Comparison of ENCODE assay signal across 1 cellular context in the genomic region with DNA sequence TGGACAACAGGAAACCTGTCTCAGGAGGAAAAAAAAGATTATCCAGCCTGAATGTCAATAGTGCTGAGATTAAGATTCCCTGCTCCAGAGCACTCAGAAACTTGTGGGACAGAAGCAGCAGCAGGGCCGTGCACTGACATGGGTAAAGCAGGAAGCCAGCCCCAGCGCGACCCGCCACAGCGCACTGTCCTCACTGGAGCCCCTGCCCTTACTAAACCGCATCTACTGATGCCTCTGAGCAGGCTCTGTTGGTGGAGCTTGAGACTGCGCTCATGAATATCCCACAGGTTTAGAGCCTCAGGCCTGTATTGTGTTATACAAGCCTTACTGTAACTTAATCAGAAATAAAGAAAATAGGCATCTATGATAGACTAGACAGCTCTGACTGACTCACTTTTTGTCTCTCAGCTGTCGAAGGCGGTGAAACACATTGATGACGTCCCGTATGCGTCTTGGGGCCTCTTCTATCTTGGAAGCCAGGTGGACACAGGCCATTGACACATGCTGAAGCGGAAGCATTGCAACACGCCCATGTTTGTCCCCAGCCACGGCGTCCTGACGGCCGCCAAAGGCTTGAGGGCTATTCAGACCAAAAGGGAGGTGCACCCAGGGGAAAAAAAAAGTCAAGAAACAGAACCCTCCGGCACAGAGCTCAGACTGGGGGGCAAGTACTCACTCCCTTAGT.
TF ChIP-seq lines count a peak whose summit lies in the region.

No MANE protein-coding gene starts in this region.

TF ChIP-seq in K562, 482 proteins besides CTCF, POLR2A, EP300 and RAD21 (continued from another document and continues in another):
- TF ChIP-seq, protein P1, sequence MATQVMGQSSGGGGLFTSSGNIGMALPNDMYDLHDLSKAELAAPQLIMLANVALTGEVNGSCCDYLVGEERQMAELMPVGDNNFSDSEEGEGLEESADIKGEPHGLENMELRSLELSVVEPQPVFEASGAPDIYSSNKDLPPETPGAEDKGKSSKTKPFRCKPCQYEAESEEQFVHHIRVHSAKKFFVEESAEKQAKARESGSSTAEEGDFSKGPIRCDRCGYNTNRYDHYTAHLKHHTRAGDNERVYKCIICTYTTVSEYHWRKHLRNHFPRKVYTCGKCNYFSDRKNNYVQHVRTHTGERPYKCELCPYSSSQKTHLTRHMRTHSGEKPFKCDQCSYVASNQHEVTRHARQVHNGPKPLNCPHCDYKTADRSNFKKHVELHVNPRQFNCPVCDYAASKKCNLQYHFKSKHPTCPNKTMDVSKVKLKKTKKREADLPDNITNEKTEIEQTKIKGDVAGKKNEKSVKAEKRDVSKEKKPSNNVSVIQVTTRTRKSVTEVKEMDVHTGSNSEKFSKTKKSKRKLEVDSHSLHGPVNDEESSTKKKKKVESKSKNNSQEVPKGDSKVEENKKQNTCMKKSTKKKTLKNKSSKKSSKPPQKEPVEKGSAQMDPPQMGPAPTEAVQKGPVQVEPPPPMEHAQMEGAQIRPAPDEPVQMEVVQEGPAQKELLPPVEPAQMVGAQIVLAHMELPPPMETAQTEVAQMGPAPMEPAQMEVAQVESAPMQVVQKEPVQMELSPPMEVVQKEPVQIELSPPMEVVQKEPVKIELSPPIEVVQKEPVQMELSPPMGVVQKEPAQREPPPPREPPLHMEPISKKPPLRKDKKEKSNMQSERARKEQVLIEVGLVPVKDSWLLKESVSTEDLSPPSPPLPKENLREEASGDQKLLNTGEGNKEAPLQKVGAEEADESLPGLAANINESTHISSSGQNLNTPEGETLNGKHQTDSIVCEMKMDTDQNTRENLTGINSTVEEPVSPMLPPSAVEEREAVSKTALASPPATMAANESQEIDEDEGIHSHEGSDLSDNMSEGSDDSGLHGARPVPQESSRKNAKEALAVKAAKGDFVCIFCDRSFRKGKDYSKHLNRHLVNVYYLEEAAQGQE (CRISPR knock-in tag; IDR thresholded peaks at IDR 0.05; ENCODE audit: low read depth): no peak
- TF ChIP-seq, protein P2, sequence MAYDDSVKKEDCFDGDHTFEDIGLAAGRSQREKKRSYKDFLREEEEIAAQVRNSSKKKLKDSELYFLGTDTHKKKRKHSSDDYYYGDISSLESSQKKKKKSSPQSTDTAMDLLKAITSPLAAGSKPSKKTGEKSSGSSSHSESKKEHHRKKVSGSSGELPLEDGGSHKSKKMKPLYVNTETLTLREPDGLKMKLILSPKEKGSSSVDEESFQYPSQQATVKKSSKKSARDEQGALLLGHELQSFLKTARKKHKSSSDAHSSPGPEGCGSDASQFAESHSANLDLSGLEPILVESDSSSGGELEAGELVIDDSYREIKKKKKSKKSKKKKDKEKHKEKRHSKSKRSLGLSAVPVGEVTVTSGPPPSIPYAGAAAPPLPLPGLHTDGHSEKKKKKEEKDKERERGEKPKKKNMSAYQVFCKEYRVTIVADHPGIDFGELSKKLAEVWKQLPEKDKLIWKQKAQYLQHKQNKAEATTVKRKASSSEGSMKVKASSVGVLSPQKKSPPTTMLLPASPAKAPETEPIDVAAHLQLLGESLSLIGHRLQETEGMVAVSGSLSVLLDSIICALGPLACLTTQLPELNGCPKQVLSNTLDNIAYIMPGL (CRISPR knock-in tag; IDR thresholded peaks at IDR 0.05): no peak
- TF ChIP-seq RBM34 (IDR thresholded peaks at IDR 0.05; ENCODE audit: borderline replicate concordance, insufficient read depth, low read length) (no peak), ZBTB1 (CRISPR knock-in tag; IDR thresholded peaks at IDR 0.05; ENCODE audit: borderline replicate concordance, low read depth) (0 out of 2 replicates have a peak, but pooled peaks have one; percentile 41), MAFK (IDR thresholded peaks at IDR 0.05; ENCODE audit: low read length) (no peak), DDX20 (tag; IDR thresholded peaks at IDR 0.05; ENCODE audit: low read depth) (no peak), GABPA (tag; conservative IDR thresholded peaks at IDR 0.05; ENCODE audit: low read depth) (no peak), ZFP30 (CRISPR knock-in tag; IDR thresholded peaks at IDR 0.05; ENCODE audit: borderline replicate concordance) (no peak), RBM17 (IDR thresholded peaks at IDR 0.05; ENCODE audit: borderline replicate concordance, low read depth, low read length) (no peak), ZNF133 (CRISPR knock-in tag; IDR thresholded peaks at IDR 0.05) (no peak), SIN3A (IDR thresholded peaks at IDR 0.05; ENCODE audit: borderline replicate concordance in 2 of 2, control insufficient read depth in 1 of 2, low read depth in 2 of 2, low read length in 2 of 2) (peak in 1 of 2 experiments; percentile 96; a peak in 1 of 4 replicates), ZNF175 (CRISPR knock-in tag; IDR thresholded peaks at IDR 0.05; ENCODE audit: low read depth) (no peak), ZNF354B (CRISPR knock-in tag; IDR thresholded peaks at IDR 0.05) (no peak), GTF2E2 (tag; IDR thresholded peaks at IDR 0.05) (no peak), MAFF (IDR thresholded peaks at IDR 0.05; ENCODE audit: low read length) (no peak), ZNF408 (CRISPR knock-in tag; IDR thresholded peaks at IDR 0.05; ENCODE audit: low read depth) (no peak), SMAD4 (CRISPR knock-in tag; conservative IDR thresholded peaks at IDR 0.05) (0 out of 2 replicates have a peak, but pooled peaks have one; percentile 35), ZNF174 (CRISPR knock-in tag; IDR thresholded peaks at IDR 0.05) (no peak), NFXL1 (CRISPR knock-in tag; IDR thresholded peaks at IDR 0.05) (no peak), ZNF165 (CRISPR knock-in tag; IDR thresholded peaks at IDR 0.05; ENCODE audit: borderline replicate concordance) (no peak), HEY1 (CRISPR knock-in tag; IDR thresholded peaks at IDR 0.05; ENCODE audit: borderline replicate concordance) (no peak), ZFP36 (IDR thresholded peaks at IDR 0.05; ENCODE audit: low read depth, low read length, partially characterized antibody) (no peak), ZBTB7A (IDR thresholded peaks at IDR 0.05; ENCODE audit: borderline replicate concordance, control insufficient read depth, low read depth, low read length) (no peak)
- TF ChIP-seq, protein P3, sequence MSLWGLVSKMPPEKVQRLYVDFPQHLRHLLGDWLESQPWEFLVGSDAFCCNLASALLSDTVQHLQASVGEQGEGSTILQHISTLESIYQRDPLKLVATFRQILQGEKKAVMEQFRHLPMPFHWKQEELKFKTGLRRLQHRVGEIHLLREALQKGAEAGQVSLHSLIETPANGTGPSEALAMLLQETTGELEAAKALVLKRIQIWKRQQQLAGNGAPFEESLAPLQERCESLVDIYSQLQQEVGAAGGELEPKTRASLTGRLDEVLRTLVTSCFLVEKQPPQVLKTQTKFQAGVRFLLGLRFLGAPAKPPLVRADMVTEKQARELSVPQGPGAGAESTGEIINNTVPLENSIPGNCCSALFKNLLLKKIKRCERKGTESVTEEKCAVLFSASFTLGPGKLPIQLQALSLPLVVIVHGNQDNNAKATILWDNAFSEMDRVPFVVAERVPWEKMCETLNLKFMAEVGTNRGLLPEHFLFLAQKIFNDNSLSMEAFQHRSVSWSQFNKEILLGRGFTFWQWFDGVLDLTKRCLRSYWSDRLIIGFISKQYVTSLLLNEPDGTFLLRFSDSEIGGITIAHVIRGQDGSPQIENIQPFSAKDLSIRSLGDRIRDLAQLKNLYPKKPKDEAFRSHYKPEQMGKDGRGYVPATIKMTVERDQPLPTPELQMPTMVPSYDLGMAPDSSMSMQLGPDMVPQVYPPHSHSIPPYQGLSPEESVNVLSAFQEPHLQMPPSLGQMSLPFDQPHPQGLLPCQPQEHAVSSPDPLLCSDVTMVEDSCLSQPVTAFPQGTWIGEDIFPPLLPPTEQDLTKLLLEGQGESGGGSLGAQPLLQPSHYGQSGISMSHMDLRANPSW (CRISPR knock-in tag; IDR thresholded peaks at IDR 0.05): no peak
- TF ChIP-seq, protein P4, sequence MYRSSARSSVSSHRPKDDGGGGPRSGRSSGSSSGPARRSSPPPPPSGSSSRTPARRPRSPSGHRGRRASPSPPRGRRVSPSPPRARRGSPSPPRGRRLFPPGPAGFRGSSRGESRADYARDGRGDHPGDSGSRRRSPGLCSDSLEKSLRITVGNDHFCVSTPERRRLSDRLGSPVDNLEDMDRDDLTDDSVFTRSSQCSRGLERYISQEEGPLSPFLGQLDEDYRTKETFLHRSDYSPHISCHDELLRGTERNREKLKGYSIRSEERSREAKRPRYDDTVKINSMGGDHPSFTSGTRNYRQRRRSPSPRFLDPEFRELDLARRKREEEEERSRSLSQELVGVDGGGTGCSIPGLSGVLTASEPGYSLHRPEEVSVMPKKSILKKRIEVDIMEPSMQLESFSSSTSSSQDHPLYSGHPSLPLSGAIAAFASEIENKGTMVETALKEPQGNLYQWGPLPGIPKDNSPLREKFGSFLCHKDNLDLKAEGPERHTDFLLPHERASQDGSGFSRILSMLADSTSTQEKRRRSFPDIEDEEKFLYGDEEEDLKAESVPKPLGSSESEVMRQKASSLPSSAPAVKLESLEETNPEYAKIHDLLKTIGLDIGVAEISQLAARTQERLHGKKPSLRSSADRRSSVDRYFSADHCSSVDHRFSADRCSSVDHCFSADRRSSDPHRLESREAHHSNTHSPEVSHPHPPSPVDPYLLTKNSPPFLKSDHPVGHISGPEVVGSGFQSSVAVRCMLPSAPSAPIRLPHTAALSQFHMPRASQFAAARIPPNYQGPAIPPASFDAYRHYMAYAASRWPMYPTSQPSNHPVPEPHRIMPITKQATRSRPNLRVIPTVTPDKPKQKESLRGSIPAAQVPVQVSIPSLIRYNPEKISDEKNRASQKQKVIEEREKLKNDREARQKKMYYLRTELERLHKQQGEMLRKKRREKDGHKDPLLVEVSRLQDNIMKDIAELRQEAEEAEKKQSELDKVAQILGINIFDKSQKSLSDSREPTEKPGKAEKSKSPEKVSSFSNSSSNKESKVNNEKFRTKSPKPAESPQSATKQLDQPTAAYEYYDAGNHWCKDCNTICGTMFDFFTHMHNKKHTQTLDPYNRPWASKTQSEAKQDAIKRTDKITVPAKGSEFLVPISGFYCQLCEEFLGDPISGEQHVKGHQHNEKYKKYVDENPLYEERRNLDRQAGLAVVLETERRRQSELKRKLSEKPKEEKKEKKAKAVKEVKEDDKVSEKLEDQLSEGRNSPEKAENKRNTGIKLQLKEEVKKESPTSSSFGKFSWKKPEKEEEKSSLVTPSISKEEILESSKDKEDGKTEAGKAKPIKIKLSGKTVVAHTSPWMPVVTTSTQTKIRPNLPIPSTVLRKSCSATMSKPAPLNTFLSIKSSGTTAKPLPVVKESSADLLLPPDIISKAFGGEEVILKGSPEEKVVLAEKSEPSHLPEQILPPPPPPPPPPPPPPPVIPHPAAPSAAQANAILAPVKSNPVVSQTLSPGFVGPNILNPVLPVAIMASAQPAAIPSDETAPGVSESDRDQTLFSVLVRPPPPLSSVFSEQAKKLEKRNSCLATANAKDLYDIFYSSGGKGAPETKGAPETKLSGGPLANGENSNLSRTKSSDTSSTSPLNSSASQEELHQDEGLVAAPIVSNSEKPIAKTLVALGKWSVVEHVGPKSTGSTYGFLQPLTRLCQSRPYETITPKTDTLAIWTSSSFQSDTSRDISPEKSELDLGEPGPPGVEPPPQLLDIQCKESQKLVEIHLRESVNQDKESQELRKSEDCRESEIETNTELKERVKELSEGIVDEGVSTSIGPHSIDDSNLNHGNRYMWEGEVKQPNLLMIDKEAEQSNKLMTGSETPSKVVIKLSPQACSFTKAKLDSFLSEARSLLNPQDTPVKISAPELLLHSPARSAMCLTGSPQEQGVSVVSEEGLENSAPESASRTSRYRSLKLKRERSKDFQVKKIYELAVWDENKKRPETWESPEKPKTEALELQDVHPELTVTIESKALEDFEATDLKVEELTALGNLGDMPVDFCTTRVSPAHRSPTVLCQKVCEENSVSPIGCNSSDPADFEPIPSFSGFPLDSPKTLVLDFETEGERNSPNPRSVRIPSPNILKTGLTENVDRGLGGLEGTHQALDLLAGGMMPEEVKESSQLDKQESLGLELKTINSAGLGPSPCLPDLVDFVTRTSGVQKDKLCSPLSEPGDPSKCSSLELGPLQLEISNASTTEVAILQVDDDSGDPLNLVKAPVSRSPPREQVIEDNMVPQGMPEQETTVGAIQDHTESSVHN (IDR thresholded peaks at IDR 0.05; ENCODE audit: borderline replicate concordance in 1 of 2, low read depth in 1 of 2): no peak
- TF ChIP-seq, protein P5, sequence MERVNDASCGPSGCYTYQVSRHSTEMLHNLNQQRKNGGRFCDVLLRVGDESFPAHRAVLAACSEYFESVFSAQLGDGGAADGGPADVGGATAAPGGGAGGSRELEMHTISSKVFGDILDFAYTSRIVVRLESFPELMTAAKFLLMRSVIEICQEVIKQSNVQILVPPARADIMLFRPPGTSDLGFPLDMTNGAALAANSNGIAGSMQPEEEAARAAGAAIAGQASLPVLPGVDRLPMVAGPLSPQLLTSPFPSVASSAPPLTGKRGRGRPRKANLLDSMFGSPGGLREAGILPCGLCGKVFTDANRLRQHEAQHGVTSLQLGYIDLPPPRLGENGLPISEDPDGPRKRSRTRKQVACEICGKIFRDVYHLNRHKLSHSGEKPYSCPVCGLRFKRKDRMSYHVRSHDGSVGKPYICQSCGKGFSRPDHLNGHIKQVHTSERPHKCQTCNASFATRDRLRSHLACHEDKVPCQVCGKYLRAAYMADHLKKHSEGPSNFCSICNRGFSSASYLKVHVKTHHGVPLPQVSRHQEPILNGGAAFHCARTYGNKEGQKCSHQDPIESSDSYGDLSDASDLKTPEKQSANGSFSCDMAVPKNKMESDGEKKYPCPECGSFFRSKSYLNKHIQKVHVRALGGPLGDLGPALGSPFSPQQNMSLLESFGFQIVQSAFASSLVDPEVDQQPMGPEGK (CRISPR knock-in tag; IDR thresholded peaks at IDR 0.05; ENCODE audit: borderline replicate concordance): no peak
- TF ChIP-seq, protein P6, sequence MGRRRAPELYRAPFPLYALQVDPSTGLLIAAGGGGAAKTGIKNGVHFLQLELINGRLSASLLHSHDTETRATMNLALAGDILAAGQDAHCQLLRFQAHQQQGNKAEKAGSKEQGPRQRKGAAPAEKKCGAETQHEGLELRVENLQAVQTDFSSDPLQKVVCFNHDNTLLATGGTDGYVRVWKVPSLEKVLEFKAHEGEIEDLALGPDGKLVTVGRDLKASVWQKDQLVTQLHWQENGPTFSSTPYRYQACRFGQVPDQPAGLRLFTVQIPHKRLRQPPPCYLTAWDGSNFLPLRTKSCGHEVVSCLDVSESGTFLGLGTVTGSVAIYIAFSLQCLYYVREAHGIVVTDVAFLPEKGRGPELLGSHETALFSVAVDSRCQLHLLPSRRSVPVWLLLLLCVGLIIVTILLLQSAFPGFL (CRISPR knock-in tag; IDR thresholded peaks at IDR 0.05): no peak
- TF ChIP-seq, protein P7, sequence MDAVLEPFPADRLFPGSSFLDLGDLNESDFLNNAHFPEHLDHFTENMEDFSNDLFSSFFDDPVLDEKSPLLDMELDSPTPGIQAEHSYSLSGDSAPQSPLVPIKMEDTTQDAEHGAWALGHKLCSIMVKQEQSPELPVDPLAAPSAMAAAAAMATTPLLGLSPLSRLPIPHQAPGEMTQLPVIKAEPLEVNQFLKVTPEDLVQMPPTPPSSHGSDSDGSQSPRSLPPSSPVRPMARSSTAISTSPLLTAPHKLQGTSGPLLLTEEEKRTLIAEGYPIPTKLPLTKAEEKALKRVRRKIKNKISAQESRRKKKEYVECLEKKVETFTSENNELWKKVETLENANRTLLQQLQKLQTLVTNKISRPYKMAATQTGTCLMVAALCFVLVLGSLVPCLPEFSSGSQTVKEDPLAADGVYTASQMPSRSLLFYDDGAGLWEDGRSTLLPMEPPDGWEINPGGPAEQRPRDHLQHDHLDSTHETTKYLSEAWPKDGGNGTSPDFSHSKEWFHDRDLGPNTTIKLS (IDR thresholded peaks at IDR 0.05; ENCODE audit: borderline replicate concordance, low read depth): peak; percentile 47; the same call in 1 of the 2 replicates
- TF ChIP-seq, protein P8, sequence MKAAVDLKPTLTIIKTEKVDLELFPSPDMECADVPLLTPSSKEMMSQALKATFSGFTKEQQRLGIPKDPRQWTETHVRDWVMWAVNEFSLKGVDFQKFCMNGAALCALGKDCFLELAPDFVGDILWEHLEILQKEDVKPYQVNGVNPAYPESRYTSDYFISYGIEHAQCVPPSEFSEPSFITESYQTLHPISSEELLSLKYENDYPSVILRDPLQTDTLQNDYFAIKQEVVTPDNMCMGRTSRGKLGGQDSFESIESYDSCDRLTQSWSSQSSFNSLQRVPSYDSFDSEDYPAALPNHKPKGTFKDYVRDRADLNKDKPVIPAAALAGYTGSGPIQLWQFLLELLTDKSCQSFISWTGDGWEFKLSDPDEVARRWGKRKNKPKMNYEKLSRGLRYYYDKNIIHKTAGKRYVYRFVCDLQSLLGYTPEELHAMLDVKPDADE (conservative IDR thresholded peaks at IDR 0.05; ENCODE audit: control insufficient read depth, low read depth, low read length): peak; percentile 75
